25 cellular contexts compared by ENCODE assay signal in the genomic region with DNA sequence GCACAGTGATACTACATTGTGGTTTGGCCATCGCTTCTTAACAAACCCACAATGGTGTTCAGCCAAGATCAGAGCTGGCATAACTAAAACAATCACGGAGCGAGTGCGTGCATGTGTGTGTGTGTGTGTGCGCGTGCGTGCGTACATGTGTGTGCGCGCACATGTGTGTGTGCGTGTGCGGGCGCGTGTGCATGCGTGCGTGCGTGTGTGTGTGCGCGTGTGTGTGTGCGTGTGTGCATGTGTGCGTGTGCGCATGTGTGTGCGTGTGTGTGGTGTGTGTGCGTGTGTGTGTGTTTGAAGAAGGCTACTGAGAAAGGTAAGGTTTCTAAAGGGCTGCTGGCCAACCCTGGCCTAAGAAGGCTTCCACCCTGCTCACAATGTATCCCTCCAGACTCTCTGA.
"Had no signal": no experiment of that assay in that cellular context is flagged by ENCODE, and none has a peak within 500 bp of the region (broad histone marks: within the 10 kb centered on the region; RNA-seq: fewer than 3 reads in every experiment).

No MANE protein-coding gene starts in this region.

- H3K27ac ChIP-seq: ovary, parathyroid adenoma, psoas muscle, right lobe of liver, sigmoid colon, suprapubic skin, testis, tibial artery, transverse colon, upper lobe of right lung, uterus had no signal

- H3K4me3 ChIP-seq: ovary, psoas muscle, right lobe of liver, sigmoid colon, suprapubic skin, testis, tibial artery, transverse colon, upper lobe of right lung, uterus had no signal

- DNase-seq: naive thymus-derived CD8-positive, alpha-beta T cell; nephron progenitor cell; occipital lobe; ovary; posterior cingulate gyrus; psoas muscle; right cardiac atrium; right lobe of liver; sigmoid colon; small intestine; stimulated activated CD4-positive, alpha-beta T cell treated with anti-CD3 and anti-CD28 coated beads, Interleukin-15, amount 100 ng/mL, for 24 hours; stimulated activated CD4-positive, alpha-beta T cell treated with anti-CD3 and anti-CD28 coated beads, Interleukin-2, amount 100 ng/mL, for 24 hours; stimulated activated CD4-positive, alpha-beta T cell treated with anti-CD3 and anti-CD28 coated beads, Interleukin-2, amount 100 ng/mL, for 48 hours; stimulated activated CD4-positive, alpha-beta T cell treated with anti-CD3 and anti-CD28 coated beads, Interleukin-4, amount 100 ng/mL, for 24 hours; stimulated activated naive CD4-positive, alpha-beta T cell; stimulated activated naive CD8-positive, alpha-beta T cell treated with anti-CD3 and anti-CD28 coated beads, Interleukin-15, amount 100 ng/mL, for 72 hours; stimulated activated naive CD8-positive, alpha-beta T cell treated with anti-CD3 and anti-CD28 coated beads, Interleukin-15, Interleukin-2, amounts not matched to agents 100 U/mL and 50 U/mL, for 24 hours; substantia nigra; testis; tibial artery; transverse colon; upper lobe of right lung; uterus had no signal

- H3K9ac ChIP-seq: parathyroid adenoma had no signal

- H3K27me3 ChIP-seq: ovary, right lobe of liver, sigmoid colon, suprapubic skin, testis, tibial artery, transverse colon, upper lobe of right lung, uterus had no signal

- H3K36me3 ChIP-seq: ovary, right lobe of liver, sigmoid colon, suprapubic skin, tibial artery, transverse colon, upper lobe of right lung, uterus had no signal

- H3K9me3 ChIP-seq: ovary, psoas muscle, right lobe of liver, sigmoid colon, suprapubic skin, testis, tibial artery, transverse colon, upper lobe of right lung, uterus had no signal

- H2AFZ ChIP-seq: parathyroid adenoma had no signal

- H3K4me1 ChIP-seq: parathyroid adenoma, psoas muscle, right lobe of liver, sigmoid colon, suprapubic skin, testis, tibial artery, transverse colon, upper lobe of right lung, uterus had no signal
